1 cellular context compared by ENCODE assay signal in the genomic region with DNA sequence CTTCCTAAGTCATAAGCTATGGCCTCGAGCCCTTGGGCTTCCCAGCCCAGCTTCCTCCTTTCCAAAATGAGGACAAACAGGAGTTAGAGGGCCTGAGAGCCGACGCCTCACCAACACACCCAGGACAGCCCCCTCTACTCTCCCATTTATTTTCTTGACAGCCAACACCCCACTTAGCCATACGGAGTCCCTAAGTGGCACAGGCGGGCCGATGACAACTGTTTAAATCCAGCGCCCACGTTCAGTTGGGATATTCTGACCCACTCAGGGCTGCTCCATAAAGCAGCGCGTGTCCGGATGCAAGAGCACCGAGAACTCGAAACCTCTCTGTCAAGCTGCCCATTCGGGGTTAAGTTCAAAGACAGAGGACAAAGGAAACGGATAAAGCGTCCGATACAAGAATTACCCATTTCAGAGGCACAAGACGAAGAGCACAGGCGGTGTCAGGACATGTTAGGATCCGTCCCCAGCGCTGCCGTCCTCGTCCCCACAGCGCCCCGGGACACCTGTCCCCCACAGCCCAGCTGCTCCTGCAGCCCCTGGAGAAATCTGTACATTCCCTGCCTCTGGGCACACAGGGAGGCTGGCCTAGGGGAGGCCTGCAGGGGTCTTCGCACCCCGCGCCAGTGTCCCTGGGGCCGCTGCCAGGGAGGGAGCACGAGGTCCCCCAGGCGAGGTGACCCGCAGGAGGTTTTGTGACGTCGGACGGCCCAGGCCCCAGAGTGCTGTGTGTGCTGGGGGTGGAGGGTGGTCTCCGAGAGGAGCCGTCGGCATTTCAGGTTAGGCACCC.
TF ChIP-seq lines count a peak whose summit lies in the region.

No MANE protein-coding gene starts in this region.

TF ChIP-seq in IMR-90, 13 proteins besides CTCF, POLR2A, EP300 and RAD21:
- peak; percentile 67; the same call in 1 of the 2 replicates for TF ChIP-seq MXI1 (IDR thresholded peaks at IDR 0.05; ENCODE audit: borderline replicate concordance, low read depth, low read length)
- no peak for TF ChIP-seq MAFK (IDR thresholded peaks at IDR 0.05; ENCODE audit: low read depth, low read length)
TF ChIP-seq in IMR-90: peak in this region for 1.
